Comparison of ENCODE assay signal across 43 cellular contexts in genomic region chrX:18696653-18697052, GRCh38. TPM values are rescaled to one million over a fixed set of nuclear protein-coding genes. Genes with fewer than 3 reads are reported as not detected.
"Had no signal": no experiment of that assay in that cellular context is flagged by ENCODE, and none has a peak within 500 bp of the region (broad histone marks: within the 10 kb centered on the region; RNA-seq: fewer than 3 reads in every experiment).

No MANE protein-coding gene starts in this region.

- H3K36me3 Mint-ChIP-seq: activated naive CD4-positive, alpha-beta T cell treated with anti-CD3 and anti-CD28 coated beads, Interleukin-2, amount 10 ng/mL, durations not matched to agents 7 days and 5 days; activated naive CD4-positive, alpha-beta T cell treated with anti-CD3 and anti-CD28 coated beads, Interleukin-2, amount 50 U/mL, for 72 hours; activated naive CD8-positive, alpha-beta T cell; activated naive CD8-positive, alpha-beta T cell treated with anti-CD3 and anti-CD28 coated beads for 36 hours; activated naive CD8-positive, alpha-beta T cell treated with anti-CD3 and anti-CD28 coated beads, Interleukin-2, amount 10 ng/mL, durations not matched to agents 7 days and 5 days; brain had no signal

- H3K36me3 ChIP-seq: ascending aorta, brain microvascular endothelial cell, breast epithelium, cardiac muscle cell had no signal

- H3K27ac ChIP-seq: ascending aorta, body of pancreas, brain microvascular endothelial cell, breast epithelium, cardiac muscle cell had no signal

- H3K4me3 Mint-ChIP-seq: activated naive CD4-positive, alpha-beta T cell treated with anti-CD3 and anti-CD28 coated beads for 36 hours; activated naive CD4-positive, alpha-beta T cell treated with anti-CD3 and anti-CD28 coated beads, Interleukin-2, amount 10 ng/mL, durations not matched to agents 7 days and 5 days; activated naive CD4-positive, alpha-beta T cell treated with anti-CD3 and anti-CD28 coated beads, Interleukin-2, amount 50 U/mL, for 24 hours; activated naive CD8-positive, alpha-beta T cell; activated naive CD8-positive, alpha-beta T cell treated with anti-CD3 and anti-CD28 coated beads for 36 hours; activated naive CD8-positive, alpha-beta T cell treated with anti-CD3 and anti-CD28 coated beads, Interleukin-2, amount 10 ng/mL, durations not matched to agents 7 days and 5 days; activated naive CD8-positive, alpha-beta T cell treated with anti-CD3 and anti-CD28 coated beads, Interleukin-2, amount 50 U/mL, for 24 hours; activated T-cell treated with anti-CD3 and anti-CD28 coated beads, Interleukin-2, amount 50 U/mL, for 24 hours; activated T-cell treated with anti-CD3 and anti-CD28 coated beads, Interleukin-2, amount 50 U/mL, for 4 hours; activated T-cell treated with anti-CD3 and anti-CD28 coated beads, Interleukin-2, amount 50 U/mL, for 72 hours; activated T-helper 1 cell treated with anti-CD3 and anti-CD28 coated beads, Interleukin-12 subunit alpha, Interleukin-12 subunit beta, Interleukin-2, Interleukin-4 antibody, amounts not matched to agents 30 ng/mL and 10 ng/mL and 1 ng/mL, durations not matched to agents 14 hours and 24 hours and 36 hours; activated T-helper 17 cell treated with anti-CD3 and anti-CD28 coated beads, Interleukin-2, amount 50 U/mL, for 72 hours; brain; central memory CD8-positive, alpha-beta T cell had no signal

- H3K27me3 Mint-ChIP-seq: activated naive CD4-positive, alpha-beta T cell treated with anti-CD3 and anti-CD28 coated beads, Interleukin-2, amount 10 ng/mL, durations not matched to agents 7 days and 5 days; activated naive CD4-positive, alpha-beta T cell treated with anti-CD3 and anti-CD28 coated beads, Interleukin-2, amount 50 U/mL, for 24 hours; activated naive CD8-positive, alpha-beta T cell; activated naive CD8-positive, alpha-beta T cell treated with anti-CD3 and anti-CD28 coated beads for 36 hours; activated naive CD8-positive, alpha-beta T cell treated with anti-CD3 and anti-CD28 coated beads, Interleukin-2, amount 10 ng/mL, durations not matched to agents 7 days and 5 days; activated naive CD8-positive, alpha-beta T cell treated with anti-CD3 and anti-CD28 coated beads, Interleukin-2, amount 50 U/mL, for 24 hours; activated T-helper 17 cell treated with anti-CD3 and anti-CD28 coated beads, Interleukin-2, amount 50 U/mL, for 72 hours had no signal

- H3K27ac Mint-ChIP-seq: activated naive CD4-positive, alpha-beta T cell treated with anti-CD3 and anti-CD28 coated beads for 36 hours; activated naive CD4-positive, alpha-beta T cell treated with anti-CD3 and anti-CD28 coated beads, Interleukin-2, amount 10 ng/mL, durations not matched to agents 7 days and 5 days; activated naive CD4-positive, alpha-beta T cell treated with anti-CD3 and anti-CD28 coated beads, Interleukin-2, amount 50 U/mL, for 24 hours; activated naive CD4-positive, alpha-beta T cell treated with anti-CD3 and anti-CD28 coated beads, Interleukin-2, amount 50 U/mL, for 72 hours; activated naive CD8-positive, alpha-beta T cell; activated naive CD8-positive, alpha-beta T cell treated with anti-CD3 and anti-CD28 coated beads for 36 hours; activated naive CD8-positive, alpha-beta T cell treated with anti-CD3 and anti-CD28 coated beads, Interleukin-2, amount 10 ng/mL, durations not matched to agents 7 days and 5 days; activated naive CD8-positive, alpha-beta T cell treated with anti-CD3 and anti-CD28 coated beads, Interleukin-2, amount 50 U/mL, for 24 hours; activated T-cell treated with anti-CD3 and anti-CD28 coated beads, Interleukin-2, amount 50 U/mL, for 24 hours; activated T-cell treated with anti-CD3 and anti-CD28 coated beads, Interleukin-2, amount 50 U/mL, for 72 hours; activated T-helper 1 cell treated with anti-CD3 and anti-CD28 coated beads, Interleukin-12 subunit alpha, Interleukin-12 subunit beta, Interleukin-2, Interleukin-4 antibody, amounts not matched to agents 30 ng/mL and 10 ng/mL and 1 ng/mL, durations not matched to agents 14 hours and 24 hours and 36 hours; activated T-helper 17 cell treated with anti-CD3 and anti-CD28 coated beads, Interleukin-2, amount 50 U/mL, for 72 hours; activated T-helper 2 cell treated with anti-CD3 and anti-CD28 coated beads, Interferon-gamma antibody, Interleukin-2, Interleukin-4, amounts not matched to agents 10 μg/mL and 5 μg/mL and 100 μg/mL, durations not matched to agents 14 hours and 24 hours and 36 hours; brain had no signal

- H3K4me1 ChIP-seq: ascending aorta, body of pancreas, breast epithelium had no signal

- H3K27me3 ChIP-seq: ascending aorta, body of pancreas, brain microvascular endothelial cell, cardiac muscle cell had no signal

- H3K9me3 ChIP-seq: ascending aorta, body of pancreas had no signal

- H3K4me3 ChIP-seq: ascending aorta, body of pancreas, breast epithelium, cardiac muscle cell had no signal

- H3K4me1 Mint-ChIP-seq: activated naive CD4-positive, alpha-beta T cell treated with anti-CD3 and anti-CD28 coated beads, Interleukin-2, amount 10 ng/mL, durations not matched to agents 7 days and 5 days; activated naive CD4-positive, alpha-beta T cell treated with anti-CD3 and anti-CD28 coated beads, Interleukin-2, amount 50 U/mL, for 24 hours; activated naive CD8-positive, alpha-beta T cell treated with anti-CD3 and anti-CD28 coated beads for 36 hours; activated naive CD8-positive, alpha-beta T cell treated with anti-CD3 and anti-CD28 coated beads, Interleukin-2, amount 10 ng/mL, durations not matched to agents 7 days and 5 days; activated naive CD8-positive, alpha-beta T cell treated with anti-CD3 and anti-CD28 coated beads, Interleukin-2, amount 50 U/mL, for 24 hours; activated T-helper 17 cell treated with anti-CD3 and anti-CD28 coated beads, Interleukin-2, amount 50 U/mL, for 72 hours; central memory CD8-positive, alpha-beta T cell had no signal

- H3K9me3 Mint-ChIP-seq: activated naive CD4-positive, alpha-beta T cell treated with anti-CD3 and anti-CD28 coated beads for 36 hours; activated naive CD4-positive, alpha-beta T cell treated with anti-CD3 and anti-CD28 coated beads, Interleukin-2, amount 50 U/mL, for 24 hours; activated naive CD4-positive, alpha-beta T cell treated with anti-CD3 and anti-CD28 coated beads, Interleukin-2, amount 50 U/mL, for 72 hours; activated naive CD8-positive, alpha-beta T cell treated with anti-CD3 and anti-CD28 coated beads, Interleukin-2, amount 10 ng/mL, durations not matched to agents 7 days and 5 days; activated naive CD8-positive, alpha-beta T cell treated with anti-CD3 and anti-CD28 coated beads, Interleukin-2, amount 50 U/mL, for 24 hours; activated T-cell treated with anti-CD3 and anti-CD28 coated beads, Interleukin-2, amount 50 U/mL, for 24 hours; activated T-cell treated with anti-CD3 and anti-CD28 coated beads, Interleukin-2, amount 50 U/mL, for 72 hours; activated T-helper 1 cell treated with anti-CD3 and anti-CD28 coated beads, Interleukin-12 subunit alpha, Interleukin-12 subunit beta, Interleukin-2, Interleukin-4 antibody, amounts not matched to agents 30 ng/mL and 10 ng/mL and 1 ng/mL, durations not matched to agents 14 hours and 24 hours and 36 hours; activated T-helper 17 cell treated with anti-CD3 and anti-CD28 coated beads, Interleukin-2, amount 50 U/mL, for 72 hours; activated T-helper 2 cell treated with anti-CD3 and anti-CD28 coated beads, Interferon-gamma antibody, Interleukin-2, Interleukin-4, amounts not matched to agents 10 μg/mL and 5 μg/mL and 100 μg/mL, durations not matched to agents 14 hours and 24 hours and 36 hours; central memory CD8-positive, alpha-beta T cell had no signal

- DNase-seq: activated effector memory CD4-positive, alpha-beta T cell treated with anti-CD3 and anti-CD28 coated beads, Interleukin-2, amount 50 U/mL, for 16 hours; activated effector memory CD4-positive, alpha-beta T cell treated with Interleukin-2 at 50 U/mL for 16 hours; activated gamma-delta T cell; activated gamma-delta T cell treated with Interleukin-2 at 50 U/mL for 16 hours; activated naive CD4-positive, alpha-beta T cell; activated naive CD4-positive, alpha-beta T cell treated with anti-CD3 and anti-CD28 coated beads for 36 hours; activated naive CD4-positive, alpha-beta T cell treated with anti-CD3 and anti-CD28 coated beads, Interleukin-2, amount 10 ng/mL, durations not matched to agents 7 days and 5 days; activated naive CD4-positive, alpha-beta T cell treated with anti-CD3 and anti-CD28 coated beads, Interleukin-2, amount 50 U/mL, for 16 hours; activated naive CD4-positive, alpha-beta T cell treated with Interleukin-2 at 50 U/mL for 16 hours; activated naive CD8-positive, alpha-beta T cell treated with anti-CD3 and anti-CD28 coated beads for 36 hours; activated naive CD8-positive, alpha-beta T cell treated with anti-CD3 and anti-CD28 coated beads, Interleukin-2, amount 10 ng/mL, durations not matched to agents 7 days and 5 days; activated naive CD8-positive, alpha-beta T cell treated with anti-CD3 and anti-CD28 coated beads, Interleukin-2, amount 50 U/mL, for 24 hours; activated T-cell treated with anti-CD3 and anti-CD28 coated beads, Interleukin-2, amount 50 U/mL, for 1 hour; activated T-cell treated with anti-CD3 and anti-CD28 coated beads, Interleukin-2, amount 50 U/mL, for 24 hours; activated T-cell treated with anti-CD3 and anti-CD28 coated beads, Interleukin-2, amount 50 U/mL, for 4 hours; activated T-cell treated with anti-CD3 and anti-CD28 coated beads, Interleukin-2, amount 50 U/mL, for 48 hours; activated T-cell treated with anti-CD3 and anti-CD28 coated beads, Interleukin-2, amount 50 U/mL, for 72 hours; amniotic stem cell; amygdala; anterior cingulate cortex; aorta; body of pancreas; brain microvascular endothelial cell; caudate nucleus; central memory CD4-positive, alpha-beta T cell; cerebellar nuclear complex had no signal

RNA-seq across cellular contexts. Expression of gene PPEF1, which starts 10.8 kb away (rescaled TPM):
- total RNA-seq: activated naive CD4-positive, alpha-beta T cell treated with anti-CD3 and anti-CD28 coated beads, Interleukin-2, amount 50 U/mL, for 72 hours; activated naive CD8-positive, alpha-beta T cell treated with anti-CD3 and anti-CD28 coated beads for 36 hours; activated naive CD8-positive, alpha-beta T cell treated with anti-CD3 and anti-CD28 coated beads, Interleukin-2, amount 10 ng/mL, durations not matched to agents 7 days and 5 days; activated T-helper 1 cell treated with anti-CD3 and anti-CD28 coated beads, Interleukin-12 subunit alpha, Interleukin-12 subunit beta, Interleukin-2, Interleukin-4 antibody, amounts not matched to agents 30 ng/mL and 10 ng/mL and 1 ng/mL, durations not matched to agents 14 hours and 24 hours and 36 hours; activated T-helper 2 cell treated with anti-CD3 and anti-CD28 coated beads, Interferon-gamma antibody, Interleukin-2, Interleukin-4, amounts not matched to agents 10 μg/mL and 5 μg/mL and 100 μg/mL, durations not matched to agents 14 hours and 24 hours and 36 hours; ascending aorta; astrocyte; bronchial epithelial cell had no signal
- polyA plus RNA-seq: cardiac muscle cell had no signal

RNA-seq across cellular contexts. Expression of gene RS1, which starts 24.7 kb away (rescaled TPM):
- total RNA-seq: activated naive CD4-positive, alpha-beta T cell treated with anti-CD3 and anti-CD28 coated beads for 36 hours; activated naive CD4-positive, alpha-beta T cell treated with anti-CD3 and anti-CD28 coated beads, Interleukin-2, amount 50 U/mL, for 72 hours; activated naive CD8-positive, alpha-beta T cell treated with anti-CD3 and anti-CD28 coated beads for 36 hours; activated naive CD8-positive, alpha-beta T cell treated with anti-CD3 and anti-CD28 coated beads, Interleukin-2, amount 10 ng/mL, durations not matched to agents 7 days and 5 days; activated T-cell treated with anti-CD3 and anti-CD28 coated beads, Interleukin-2, amount 50 U/mL, for 4 hours; activated T-cell treated with anti-CD3 and anti-CD28 coated beads, Interleukin-2, amount 50 U/mL, for 72 hours; activated T-helper 1 cell treated with anti-CD3 and anti-CD28 coated beads, Interleukin-12 subunit alpha, Interleukin-12 subunit beta, Interleukin-2, Interleukin-4 antibody, amounts not matched to agents 30 ng/mL and 10 ng/mL and 1 ng/mL, durations not matched to agents 14 hours and 24 hours and 36 hours; activated T-helper 17 cell treated with anti-CD3 and anti-CD28 coated beads, Interleukin-2, amount 50 U/mL, for 72 hours; activated T-helper 2 cell treated with anti-CD3 and anti-CD28 coated beads, Interferon-gamma antibody, Interleukin-2, Interleukin-4, amounts not matched to agents 10 μg/mL and 5 μg/mL and 100 μg/mL, durations not matched to agents 14 hours and 24 hours and 36 hours; aorta; ascending aorta; astrocyte; body of pancreas; breast epithelium; bronchial epithelial cell; cardiac muscle cell; cardiac septum; cerebellum; chondrocyte had no signal
- polyA plus RNA-seq: adipose tissue, aorta, cardiac muscle cell had no signal
